In genomic region chr9:30476826-30477225, GRCh38 we compare ENCODE assay signal across 22 cellular contexts.
"Had no signal": no experiment of that assay in that cellular context is flagged by ENCODE, and none has a peak within 500 bp of the region (broad histone marks: within the 10 kb centered on the region; RNA-seq: fewer than 3 reads in every experiment).

No MANE protein-coding gene starts in this region.

- H3K27me3 Mint-ChIP-seq: effector memory CD8-positive, alpha-beta T cell; naive thymus-derived CD8-positive, alpha-beta T cell had no signal

- H3K4me1 Mint-ChIP-seq: immature natural killer cell; naive thymus-derived CD8-positive, alpha-beta T cell; nephron progenitor cell; stimulated activated effector memory CD8-positive, alpha-beta T cell treated with anti-CD3 and anti-CD28 coated beads, Interleukin-12 subunit alpha, Interleukin-12 subunit beta, amount 100 ng/mL, for 72 hours had no signal

- ATAC-seq: effector memory CD8-positive, alpha-beta T cell; left lobe of liver; naive thymus-derived CD8-positive, alpha-beta T cell; sciatic nerve; stimulated activated effector memory CD8-positive, alpha-beta T cell treated with anti-CD3 and anti-CD28 coated beads, Interleukin-12 subunit alpha, Interleukin-12 subunit beta, amount 100 ng/mL, for 72 hours had no signal

- DNase-seq: cortex of kidney; effector memory CD8-positive, alpha-beta T cell; erythroblast; esophagus squamous epithelium; hypothalamus; immature natural killer cell; naive thymus-derived CD8-positive, alpha-beta T cell; nephron progenitor cell; nucleus accumbens; stimulated activated CD4-positive, alpha-beta T cell treated with anti-CD3 and anti-CD28 coated beads, Interleukin-12 subunit alpha, Interleukin-12 subunit beta, amount 100 ng/mL, for 4 hours; stimulated activated CD4-positive, alpha-beta T cell treated with anti-CD3 and anti-CD28 coated beads, Interleukin-1b, Interleukin-23, amount 100 ng/mL, for 48 hours; stimulated activated CD4-positive, alpha-beta T cell treated with anti-CD3 and anti-CD28 coated beads, Interleukin-4, amount 100 ng/mL, for 24 hours; stimulated activated naive CD4-positive, alpha-beta T cell treated with Interleukin-2 at 50 U/mL for 16 hours; substantia nigra; testis; tibial artery had no signal

- H3K4me3 Mint-ChIP-seq: effector memory CD8-positive, alpha-beta T cell; immature natural killer cell; naive thymus-derived CD8-positive, alpha-beta T cell; nephron progenitor cell; stimulated activated effector memory CD8-positive, alpha-beta T cell treated with anti-CD3 and anti-CD28 coated beads, Interleukin-12 subunit alpha, Interleukin-12 subunit beta, amount 100 ng/mL, for 72 hours had no signal

- H3K36me3 Mint-ChIP-seq: immature natural killer cell; naive thymus-derived CD8-positive, alpha-beta T cell; stimulated activated effector memory CD8-positive, alpha-beta T cell treated with anti-CD3 and anti-CD28 coated beads, Interleukin-12 subunit alpha, Interleukin-12 subunit beta, amount 100 ng/mL, for 72 hours had no signal

- H3K9me3 Mint-ChIP-seq: nephron progenitor cell had no signal

- H3K27ac ChIP-seq: esophagus squamous epithelium, prostate gland, right atrium auricular region, testis, tibial artery, upper lobe of left lung had no signal

- H3K27ac Mint-ChIP-seq: effector memory CD8-positive, alpha-beta T cell; immature natural killer cell; naive thymus-derived CD8-positive, alpha-beta T cell; nephron progenitor cell; stimulated activated effector memory CD8-positive, alpha-beta T cell treated with anti-CD3 and anti-CD28 coated beads, Interleukin-12 subunit alpha, Interleukin-12 subunit beta, amount 100 ng/mL, for 72 hours had no signal
